In genomic region chr4:127775843-127776242, GRCh38 we compare ENCODE assay signal across 18 cellular contexts. TPM values are rescaled to one million over a fixed set of nuclear protein-coding genes. Genes with fewer than 3 reads are reported as not detected.
"Had no signal": no experiment of that assay in that cellular context is flagged by ENCODE, and none has a peak within 500 bp of the region (broad histone marks: within the 10 kb centered on the region; RNA-seq: fewer than 3 reads in every experiment).

No MANE protein-coding gene starts in this region.

- H3K27ac ChIP-seq: epithelial cell of prostate, gastrocnemius medialis, heart right ventricle, neutrophil, WERI-Rb-1 had no signal

- H3K4me1 ChIP-seq: gastrocnemius medialis, heart right ventricle had no signal

- H3K4me3 ChIP-seq: gastrocnemius medialis, heart right ventricle, mucosa of descending colon, smooth muscle cell had no signal

- ATAC-seq: effector memory CD8-positive, alpha-beta T cell; gastrocnemius medialis; heart right ventricle; mucosa of descending colon; naive thymus-derived CD8-positive, alpha-beta T cell; stimulated activated effector memory CD8-positive, alpha-beta T cell treated with anti-CD3 and anti-CD28 coated beads, Interleukin-12 subunit alpha, Interleukin-12 subunit beta, amount 100 ng/mL, for 72 hours had no signal

- FAIRE-seq: islet of Langerhans had no signal

- DNase-seq: activated CD4-positive, alpha-beta T cell treated with anti-CD3 and anti-CD28 coated beads, Interleukin-2, amount 10 ng/mL, durations not matched to agents 24 days and 14 days; activated naive CD4-positive, alpha-beta T cell treated with anti-CD3 and anti-CD28 coated beads, Interleukin-2, amount 50 U/mL, for 16 hours; central memory CD4-positive, alpha-beta T cell; cortex of kidney; effector memory CD8-positive, alpha-beta T cell; gastrocnemius medialis; heart right ventricle; mucosa of descending colon; posterior cingulate gyrus; WERI-Rb-1 had no signal

- H3K36me3 ChIP-seq: gastrocnemius medialis, heart right ventricle, neutrophil, WERI-Rb-1 had no signal

- H3K4me2 ChIP-seq: smooth muscle cell had no signal

- H3K9me3 ChIP-seq: gastrocnemius medialis, heart right ventricle, mucosa of descending colon, neutrophil had no signal

- H3K27me3 ChIP-seq: gastrocnemius medialis had no signal

RNA-seq across cellular contexts. Expression of gene HSPA4L, which starts 6.3 kb away (rescaled TPM):
- total RNA-seq: naive thymus-derived CD8-positive, alpha-beta T cell had no signal

RNA-seq across cellular contexts. Expression of gene SLC25A31, which starts 45.6 kb away (rescaled TPM):
- total RNA-seq: activated CD4-positive, alpha-beta T cell treated with anti-CD3 and anti-CD28 coated beads, Interleukin-2, amount 10 ng/mL, durations not matched to agents 24 days and 14 days; activated T-helper 2 cell treated with anti-CD3 and anti-CD28 coated beads, Interferon-gamma antibody, Interleukin-2, Interleukin-4, amounts not matched to agents 10 μg/mL and 5 μg/mL and 100 μg/mL, durations not matched to agents 14 hours and 24 hours and 36 hours; gastrocnemius medialis; heart right ventricle; lung microvascular endothelial cell; mucosa of descending colon; naive thymus-derived CD8-positive, alpha-beta T cell; smooth muscle cell had no signal
- polyA plus RNA-seq: heart right ventricle; naive thymus-derived CD8-positive, alpha-beta T cell; smooth muscle cell had no signal
